ENCODE assay signal across 10 cellular contexts in the genomic region with DNA sequence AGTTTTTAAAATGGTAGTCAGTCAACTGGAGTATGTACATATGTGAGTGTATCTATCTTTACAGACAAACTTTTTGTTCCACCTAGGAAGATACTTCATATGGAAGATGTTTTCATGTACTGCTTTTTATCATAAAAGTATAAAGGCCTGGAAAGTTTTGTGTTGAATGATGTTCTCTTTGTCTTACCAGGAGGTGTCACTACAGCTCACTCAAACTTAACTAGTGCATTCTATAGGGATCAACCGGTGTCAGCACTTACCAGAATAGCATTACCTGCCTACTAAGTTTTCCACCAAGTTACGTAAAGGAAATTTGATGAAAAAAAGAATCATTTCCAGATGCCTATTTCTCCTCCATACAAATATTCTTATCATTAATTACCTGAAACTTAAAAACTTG.
DNase-seq lines count a peak whose midpoint lies in the region; ATAC-seq and TF ChIP-seq lines count a peak whose summit lies in the region.
"Had no signal": no experiment of that assay in that cellular context is flagged by ENCODE, and none has a peak within 500 bp of the region (broad histone marks: within the 10 kb centered on the region; RNA-seq: fewer than 3 reads in every experiment).

No MANE protein-coding gene starts in this region.

- no peaks in the 10 kb centered on the region for H3K9me2 ChIP-seq in GM23338 (ENCODE audit: insufficient read depth)

- H3K27ac ChIP-seq in GM23338 (ENCODE audit: low read depth) (no peak overlapping the region), colonic mucosa (no peak overlapping the region), Peyer's patch (no peak overlapping the region)
- H3K27ac ChIP-seq: parathyroid adenoma, suprapubic skin had no signal

- peaks cover 33% of the 10 kb centered on the region for H3K4me1 Mint-ChIP-seq in GM23338

- H3K9me3 ChIP-seq in colonic mucosa (no peaks in the 10 kb centered on the region), Peyer's patch (no peaks in the 10 kb centered on the region)
- H3K9me3 ChIP-seq: suprapubic skin had no signal

- no peaks in the 10 kb centered on the region for H3K9me3 Mint-ChIP-seq in GM23338

- H3K27me3 Mint-ChIP-seq in GM23338 (ENCODE audit: insufficient read depth, low read depth, poor library complexity): peaks cover 15% of the 10 kb centered on the region

- no peaks in the 10 kb centered on the region for H3F3A ChIP-seq in GM23338 (replicated peaks; ENCODE audit: low read depth)

- H3K4me1 ChIP-seq in GM23338 (ENCODE audit: insufficient read depth) (peaks cover 43% of the 10 kb centered on the region), colonic mucosa (no peaks in the 10 kb centered on the region), Peyer's patch (no peaks in the 10 kb centered on the region)
- H3K4me1 ChIP-seq: parathyroid adenoma had no signal

- H3K4me2 ChIP-seq in GM23338: no peak overlapping the region

- H3K27me3 ChIP-seq in GM23338 (ENCODE audit: insufficient read depth) (peaks cover 27% of the 10 kb centered on the region), colonic mucosa (no peaks in the 10 kb centered on the region), Peyer's patch (no peaks in the 10 kb centered on the region)
- H3K27me3 ChIP-seq: suprapubic skin had no signal

- no peak overlapping the region for H3K9ac ChIP-seq in colonic mucosa (ENCODE audit: low read depth in 2 of 2, low read length in 2 of 2)
- H3K9ac ChIP-seq: parathyroid adenoma had no signal

- no peak overlapping the region for H3K4me3 Mint-ChIP-seq in GM23338

- peak; percentile 59 for DNase-seq in GM23338 (ENCODE audit: low spot score)
- DNase-seq in NCI-H69 (lab: John Stamatoyannopoulos, UW): peak; percentile 60
- DNase-seq in colonic mucosa: no peak
- DNase-seq in non-pigmented ciliary epithelial cell (ENCODE audit: low read depth): peak; percentile 15
- no peak for DNase-seq in Peyer's patch

- no peaks in the 10 kb centered on the region for H4K20me1 ChIP-seq in GM23338 (replicated peaks; ENCODE audit: insufficient read depth)

- no peak for TF ChIP-seq POLR2A in Peyer's patch (IDR thresholded peaks at IDR 0.05)

- H2AFZ ChIP-seq in GM23338: no peak overlapping the region
- H2AFZ ChIP-seq: parathyroid adenoma had no signal

- intact Hi-C loops in colonic mucosa (cut with DNase I): loop anchor here (5.0 to 10.0 kb wide), 3 partner anchors 880 to 1160 kb away; no protein-coding TSS in a partner anchor

- H3K36me3 ChIP-seq in GM23338 (ENCODE audit: insufficient read depth): no peaks in the 10 kb centered on the region
- no peaks in the 10 kb centered on the region for H3K36me3 ChIP-seq in colonic mucosa
- H3K36me3 ChIP-seq in Peyer's patch: no peaks in the 10 kb centered on the region
- H3K36me3 ChIP-seq: suprapubic skin had no signal

- no peaks in the 10 kb centered on the region for H3K36me3 Mint-ChIP-seq in GM23338 (ENCODE audit: low read depth)

- no peak overlapping the region for H3K27ac Mint-ChIP-seq in GM23338

- peak; percentile 51 to 63 for TF ChIP-seq CTCF in GM23338 (conservative IDR thresholded peaks at IDR 0.05; ENCODE audit: low read depth in 2 of 2)
- TF ChIP-seq CTCF in colonic mucosa (IDR thresholded peaks at IDR 0.05): peak; percentile 8
- TF ChIP-seq CTCF in Peyer's patch (IDR thresholded peaks at IDR 0.05): peak in 3 of 6 experiments; percentile 24 to 29 (median 25)

- no peaks in the 10 kb centered on the region for H3K79me2 ChIP-seq in GM23338 (replicated peaks; ENCODE audit: insufficient read depth)
- H3K79me2 ChIP-seq: parathyroid adenoma had no signal

- peak; percentile 54 for ATAC-seq in GM23338
- ATAC-seq in HG03097 (IDR thresholded peaks at IDR 0.05; ENCODE audit: low FRiP score, unreplicated experiment): no peak
- ATAC-seq in GM21529 (IDR thresholded peaks at IDR 0.05; ENCODE audit: unreplicated experiment): no peak
- ATAC-seq in HG02588 (IDR thresholded peaks at IDR 0.05; ENCODE audit: unreplicated experiment): no peak

- H3K4me3 ChIP-seq in GM23338: no peak overlapping the region
- H3K4me3 ChIP-seq in colonic mucosa: no peak overlapping the region
- H3K4me3 ChIP-seq in Peyer's patch: no peak overlapping the region
- H3K4me3 ChIP-seq: suprapubic skin had no signal

TF ChIP-seq in GM23338, 12 proteins besides CTCF, POLR2A, EP300 and RAD21 (continues in another document):
- TF ChIP-seq, protein P1, sequence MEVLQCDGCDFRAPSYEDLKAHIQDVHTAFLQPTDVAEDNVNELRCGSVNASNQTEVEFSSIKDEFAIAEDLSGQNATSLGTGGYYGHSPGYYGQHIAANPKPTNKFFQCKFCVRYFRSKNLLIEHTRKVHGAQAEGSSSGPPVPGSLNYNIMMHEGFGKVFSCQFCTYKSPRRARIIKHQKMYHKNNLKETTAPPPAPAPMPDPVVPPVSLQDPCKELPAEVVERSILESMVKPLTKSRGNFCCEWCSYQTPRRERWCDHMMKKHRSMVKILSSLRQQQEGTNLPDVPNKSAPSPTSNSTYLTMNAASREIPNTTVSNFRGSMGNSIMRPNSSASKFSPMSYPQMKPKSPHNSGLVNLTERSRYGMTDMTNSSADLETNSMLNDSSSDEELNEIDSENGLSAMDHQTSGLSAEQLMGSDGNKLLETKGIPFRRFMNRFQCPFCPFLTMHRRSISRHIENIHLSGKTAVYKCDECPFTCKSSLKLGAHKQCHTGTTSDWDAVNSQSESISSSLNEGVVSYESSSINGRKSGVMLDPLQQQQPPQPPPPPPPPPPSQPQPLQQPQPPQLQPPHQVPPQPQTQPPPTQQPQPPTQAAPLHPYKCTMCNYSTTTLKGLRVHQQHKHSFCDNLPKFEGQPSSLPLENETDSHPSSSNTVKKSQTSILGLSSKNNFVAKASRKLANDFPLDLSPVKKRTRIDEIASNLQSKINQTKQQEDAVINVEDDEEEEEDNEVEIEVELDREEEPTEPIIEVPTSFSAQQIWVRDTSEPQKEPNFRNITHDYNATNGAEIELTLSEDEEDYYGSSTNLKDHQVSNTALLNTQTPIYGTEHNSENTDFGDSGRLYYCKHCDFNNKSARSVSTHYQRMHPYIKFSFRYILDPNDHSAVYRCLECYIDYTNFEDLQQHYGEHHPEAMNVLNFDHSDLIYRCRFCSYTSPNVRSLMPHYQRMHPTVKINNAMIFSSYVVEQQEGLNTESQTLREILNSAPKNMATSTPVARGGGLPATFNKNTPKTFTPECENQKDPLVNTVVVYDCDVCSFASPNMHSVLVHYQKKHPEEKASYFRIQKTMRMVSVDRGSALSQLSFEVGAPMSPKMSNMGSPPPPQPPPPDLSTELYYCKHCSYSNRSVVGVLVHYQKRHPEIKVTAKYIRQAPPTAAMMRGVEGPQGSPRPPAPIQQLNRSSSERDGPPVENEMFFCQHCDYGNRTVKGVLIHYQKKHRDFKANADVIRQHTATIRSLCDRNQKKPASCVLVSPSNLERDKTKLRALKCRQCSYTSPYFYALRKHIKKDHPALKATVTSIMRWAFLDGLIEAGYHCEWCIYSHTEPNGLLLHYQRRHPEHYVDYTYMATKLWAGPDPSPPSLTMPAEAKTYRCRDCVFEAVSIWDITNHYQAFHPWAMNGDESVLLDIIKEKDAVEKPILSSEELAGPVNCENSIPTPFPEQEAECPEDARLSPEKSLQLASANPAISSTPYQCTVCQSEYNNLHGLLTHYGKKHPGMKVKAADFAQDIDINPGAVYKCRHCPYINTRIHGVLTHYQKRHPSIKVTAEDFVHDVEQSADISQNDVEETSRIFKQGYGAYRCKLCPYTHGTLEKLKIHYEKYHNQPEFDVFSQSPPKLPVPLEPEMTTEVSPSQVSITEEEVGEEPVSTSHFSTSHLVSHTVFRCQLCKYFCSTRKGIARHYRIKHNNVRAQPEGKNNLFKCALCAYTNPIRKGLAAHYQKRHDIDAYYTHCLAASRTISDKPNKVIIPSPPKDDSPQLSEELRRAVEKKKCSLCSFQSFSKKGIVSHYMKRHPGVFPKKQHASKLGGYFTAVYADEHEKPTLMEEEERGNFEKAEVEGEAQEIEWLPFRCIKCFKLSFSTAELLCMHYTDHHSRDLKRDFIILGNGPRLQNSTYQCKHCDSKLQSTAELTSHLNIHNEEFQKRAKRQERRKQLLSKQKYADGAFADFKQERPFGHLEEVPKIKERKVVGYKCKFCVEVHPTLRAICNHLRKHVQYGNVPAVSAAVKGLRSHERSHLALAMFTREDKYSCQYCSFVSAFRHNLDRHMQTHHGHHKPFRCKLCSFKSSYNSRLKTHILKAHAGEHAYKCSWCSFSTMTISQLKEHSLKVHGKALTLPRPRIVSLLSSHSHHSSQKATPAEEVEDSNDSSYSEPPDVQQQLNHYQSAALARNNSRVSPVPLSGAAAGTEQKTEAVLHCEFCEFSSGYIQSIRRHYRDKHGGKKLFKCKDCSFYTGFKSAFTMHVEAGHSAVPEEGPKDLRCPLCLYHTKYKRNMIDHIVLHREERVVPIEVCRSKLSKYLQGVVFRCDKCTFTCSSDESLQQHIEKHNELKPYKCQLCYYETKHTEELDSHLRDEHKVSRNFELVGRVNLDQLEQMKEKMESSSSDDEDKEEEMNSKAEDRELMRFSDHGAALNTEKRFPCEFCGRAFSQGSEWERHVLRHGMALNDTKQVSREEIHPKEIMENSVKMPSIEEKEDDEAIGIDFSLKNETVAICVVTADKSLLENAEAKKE (CRISPR knock-in tag; IDR thresholded peaks at IDR 0.05): no peak
- TF ChIP-seq CREB1 (CRISPR knock-in tag; IDR thresholded peaks at IDR 0.05; ENCODE audit: low read depth) (no peak), ZNF114 (CRISPR knock-in tag; IDR thresholded peaks at IDR 0.05) (no peak)
- TF ChIP-seq, protein P2, sequence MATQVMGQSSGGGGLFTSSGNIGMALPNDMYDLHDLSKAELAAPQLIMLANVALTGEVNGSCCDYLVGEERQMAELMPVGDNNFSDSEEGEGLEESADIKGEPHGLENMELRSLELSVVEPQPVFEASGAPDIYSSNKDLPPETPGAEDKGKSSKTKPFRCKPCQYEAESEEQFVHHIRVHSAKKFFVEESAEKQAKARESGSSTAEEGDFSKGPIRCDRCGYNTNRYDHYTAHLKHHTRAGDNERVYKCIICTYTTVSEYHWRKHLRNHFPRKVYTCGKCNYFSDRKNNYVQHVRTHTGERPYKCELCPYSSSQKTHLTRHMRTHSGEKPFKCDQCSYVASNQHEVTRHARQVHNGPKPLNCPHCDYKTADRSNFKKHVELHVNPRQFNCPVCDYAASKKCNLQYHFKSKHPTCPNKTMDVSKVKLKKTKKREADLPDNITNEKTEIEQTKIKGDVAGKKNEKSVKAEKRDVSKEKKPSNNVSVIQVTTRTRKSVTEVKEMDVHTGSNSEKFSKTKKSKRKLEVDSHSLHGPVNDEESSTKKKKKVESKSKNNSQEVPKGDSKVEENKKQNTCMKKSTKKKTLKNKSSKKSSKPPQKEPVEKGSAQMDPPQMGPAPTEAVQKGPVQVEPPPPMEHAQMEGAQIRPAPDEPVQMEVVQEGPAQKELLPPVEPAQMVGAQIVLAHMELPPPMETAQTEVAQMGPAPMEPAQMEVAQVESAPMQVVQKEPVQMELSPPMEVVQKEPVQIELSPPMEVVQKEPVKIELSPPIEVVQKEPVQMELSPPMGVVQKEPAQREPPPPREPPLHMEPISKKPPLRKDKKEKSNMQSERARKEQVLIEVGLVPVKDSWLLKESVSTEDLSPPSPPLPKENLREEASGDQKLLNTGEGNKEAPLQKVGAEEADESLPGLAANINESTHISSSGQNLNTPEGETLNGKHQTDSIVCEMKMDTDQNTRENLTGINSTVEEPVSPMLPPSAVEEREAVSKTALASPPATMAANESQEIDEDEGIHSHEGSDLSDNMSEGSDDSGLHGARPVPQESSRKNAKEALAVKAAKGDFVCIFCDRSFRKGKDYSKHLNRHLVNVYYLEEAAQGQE (IDR thresholded peaks at IDR 0.05; ENCODE audit: unreplicated experiment): no peak

Comparison
In these comparisons a context has a peak if more than half of its experiments do, and no peak if none do; other contexts are left out.
1. DNase-seq: peak in GM23338 (single experiment), NCI-H69 (single experiment) and non-pigmented ciliary epithelial cell (single experiment); none in colonic mucosa (single experiment) and Peyer's patch (0 of 3).